8 cellular contexts compared by ENCODE assay signal in the genomic region with DNA sequence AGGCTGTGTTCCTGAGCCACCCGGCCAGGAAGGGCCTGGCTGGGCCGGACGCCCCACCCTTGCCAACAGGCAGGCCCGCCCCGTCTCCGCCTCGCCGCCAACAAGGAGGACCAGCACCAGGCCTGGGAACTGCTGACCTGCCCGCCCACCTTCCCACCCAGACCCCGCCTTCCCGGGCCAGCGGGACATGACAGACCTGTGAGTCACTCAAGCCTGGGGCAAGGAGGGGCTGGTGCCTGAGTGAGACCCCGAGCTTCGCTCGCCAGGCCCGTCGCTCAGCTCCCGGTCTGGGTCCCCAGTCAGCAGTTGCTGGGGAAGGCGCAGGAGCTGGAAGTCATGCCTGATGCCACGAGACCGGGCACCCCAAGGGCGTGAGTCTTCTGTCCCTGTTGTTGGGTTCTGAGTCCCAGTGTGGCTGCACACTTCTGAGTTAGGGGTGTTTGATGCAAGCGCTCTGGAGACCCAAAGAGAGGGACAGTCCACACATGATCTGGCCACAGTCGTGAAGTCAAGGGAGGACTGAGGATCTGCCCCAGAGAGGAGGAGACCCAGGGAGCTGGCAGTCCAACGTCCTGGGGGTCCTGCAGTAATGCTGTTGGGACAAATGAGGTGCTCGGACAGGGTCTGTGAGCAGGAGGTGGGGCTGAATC. TPM values are rescaled to one million over a fixed set of nuclear protein-coding genes. Genes with fewer than 3 reads are reported as not detected.
DNase-seq lines count a peak whose midpoint lies in the region; ATAC-seq and TF ChIP-seq lines count a peak whose summit lies in the region.

A gene with protein sequence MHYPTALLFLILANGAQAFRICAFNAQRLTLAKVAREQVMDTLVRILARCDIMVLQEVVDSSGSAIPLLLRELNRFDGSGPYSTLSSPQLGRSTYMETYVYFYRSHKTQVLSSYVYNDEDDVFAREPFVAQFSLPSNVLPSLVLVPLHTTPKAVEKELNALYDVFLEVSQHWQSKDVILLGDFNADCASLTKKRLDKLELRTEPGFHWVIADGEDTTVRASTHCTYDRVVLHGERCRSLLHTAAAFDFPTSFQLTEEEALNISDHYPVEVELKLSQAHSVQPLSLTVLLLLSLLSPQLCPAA (minus strand): TSS at position 33 of the 650 bp plus-strand sequence. CDS start 3,686 bp downstream, outside the sequence.

- H3K9me3 Mint-ChIP-seq in activated CD8-positive, alpha-beta memory T cell treated with anti-CD3 and anti-CD28 coated beads, Interleukin-2, amount 10 ng/mL, durations not matched to agents 7 days and 5 days (ENCODE audit: low read depth) = no peaks in the 10 kb centered on the region

- in situ Hi-C loops in GM13977 (cut with MboI; ENCODE audit: low pct_unique_long_range_greater_than_20kb, low sequenced_read_pairs, unreplicated experiment) = no loop called here

- ATAC-seq in activated CD8-positive, alpha-beta memory T cell treated with anti-CD3 and anti-CD28 coated beads, Interleukin-2, amount 10 ng/mL, durations not matched to agents 7 days and 5 days = no peak
- ATAC-seq in HG02973 (IDR thresholded peaks at IDR 0.05; ENCODE audit: unreplicated experiment) (no peak), GM18519 (IDR thresholded peaks at IDR 0.05; ENCODE audit: low FRiP score, unreplicated experiment) (no peak)

- H3K9ac ChIP-seq in HUES48 (ENCODE audit: low read depth, low read length) = no peak within 1 kb of the TSS

- CTCF ChIA-PET in activated CD8-positive, alpha-beta memory T cell treated with anti-CD3 and anti-CD28 coated beads, Interleukin-2, amount 10 ng/mL, durations not matched to agents 7 days and 5 days (lab: Charles Lee) = interaction anchor here (0.9 to 2.9 kb wide), 2 partner anchors 11 to 20 kb away, joined by 3 to 15 read pairs; a partner anchor contains a TSS

- peak within 1 kb of the TSS; percentile 59 for H3K4me3 Mint-ChIP-seq in activated CD8-positive, alpha-beta memory T cell treated with anti-CD3 and anti-CD28 coated beads, Interleukin-2, amount 10 ng/mL, durations not matched to agents 7 days and 5 days

- H3K9me3 ChIP-seq in HUES48 (ENCODE audit: control insufficient read depth, insufficient read depth, low read length) (peaks cover 32% of the 10 kb centered on the region), neutrophil (no peaks in the 10 kb centered on the region)

- TF ChIP-seq CTCF in GM13977 (IDR thresholded peaks at IDR 0.05; ENCODE audit: extremely low read depth, insufficient read depth, missing control alignments) (no peak), neutrophil (IDR thresholded peaks at IDR 0.05) (no peak)

- peak; percentile 58 for DNase-seq in GM13977 (ENCODE audit: low spot score)
- peak; percentile 49 for DNase-seq in activated CD8-positive, alpha-beta memory T cell treated with anti-CD3 and anti-CD28 coated beads, Interleukin-2, amount 10 ng/mL, durations not matched to agents 7 days and 5 days
- DNase-seq in foreskin melanocyte = peak; percentile 72
- DNase-seq in retina = no peak

- peaks cover 8% of the 10 kb centered on the region; the same call in 1 of the 2 replicates for H3K36me3 ChIP-seq in HUES48 (ENCODE audit: control insufficient read depth, insufficient read depth, low read length)
- H3K36me3 ChIP-seq in neutrophil = peaks cover 11% of the 10 kb centered on the region

- H3K27me3 ChIP-seq in HUES48 (ENCODE audit: control insufficient read depth, insufficient read depth, low read length) = no peaks in the 10 kb centered on the region
- no peaks in the 10 kb centered on the region for H3K27me3 ChIP-seq in neutrophil

- peaks cover 14% of the 10 kb centered on the region for H3K4me1 Mint-ChIP-seq in activated CD8-positive, alpha-beta memory T cell treated with anti-CD3 and anti-CD28 coated beads, Interleukin-2, amount 10 ng/mL, durations not matched to agents 7 days and 5 days

- H3K36me3 Mint-ChIP-seq in activated CD8-positive, alpha-beta memory T cell treated with anti-CD3 and anti-CD28 coated beads, Interleukin-2, amount 10 ng/mL, durations not matched to agents 7 days and 5 days = peaks cover 3% of the 10 kb centered on the region

- H3K4me1 ChIP-seq in HUES48 (ENCODE audit: control insufficient read depth, insufficient read depth, low read length) (no peaks in the 10 kb centered on the region), neutrophil (ENCODE audit: control insufficient read depth in 1 of 2, insufficient read depth in 1 of 2, low read depth in 1 of 2, low read length in 1 of 2) (peaks cover 44 to 51% of the 10 kb centered on the region in 2 experiments)

- H3K27me3 Mint-ChIP-seq in activated CD8-positive, alpha-beta memory T cell treated with anti-CD3 and anti-CD28 coated beads, Interleukin-2, amount 10 ng/mL, durations not matched to agents 7 days and 5 days = no peaks in the 10 kb centered on the region

- H3K27ac ChIP-seq in HUES48 (ENCODE audit: low read depth, low read length) (peak within 1 kb of the TSS; percentile 75), neutrophil (peak within 1 kb of the TSS; percentile 91)

- H3K27ac Mint-ChIP-seq in activated CD8-positive, alpha-beta memory T cell treated with anti-CD3 and anti-CD28 coated beads, Interleukin-2, amount 10 ng/mL, durations not matched to agents 7 days and 5 days = peak within 1 kb of the TSS; percentile 69

- H3K4me3 ChIP-seq in HUES48 (ENCODE audit: low read depth, low read length) = peak within 1 kb of the TSS; percentile 46; the same call in 1 of the 2 replicates
- H3K4me3 ChIP-seq in neutrophil (ENCODE audit: low read depth in 1 of 2, low read length in 1 of 2) = peak within 1 kb of the TSS; percentile 65 to 67

RNA-seq across cellular contexts. Expression of the gene that starts here (rescaled TPM):
- total RNA-seq in activated CD8-positive, alpha-beta memory T cell treated with anti-CD3 and anti-CD28 coated beads, Interleukin-2, amount 10 ng/mL, durations not matched to agents 7 days and 5 days = 10 to 100 TPM; 18.4 to 19.6 TPM
